Comparison of ENCODE assay signal across 8 cellular contexts in genomic region chr1:235648954-235649721, GRCh38. TPM values are rescaled to one million over a fixed set of nuclear protein-coding genes. Genes with fewer than 3 reads are reported as not detected.
DNase-seq lines count a peak whose midpoint lies in the region; ATAC-seq, FAIRE-seq and TF ChIP-seq lines count a peak whose summit lies in the region.

No MANE protein-coding gene starts in this region.

- H3K79me2 ChIP-seq in K562 (ENCODE audit: control insufficient read depth, insufficient read depth, low read length), result no peaks in the 10 kb centered on the region

- DNase-seq in activated CD4-positive, CD25-positive, alpha-beta regulatory T cell treated with anti-CD3 and anti-CD28 coated beads, Interleukin-2, amount 50 U/mL, for 16 hours (ENCODE audit: low read depth, low spot score), result peak; percentile 7
- no peak for DNase-seq in activated CD4-positive, CD25-positive, alpha-beta regulatory T cell (lab: John Stamatoyannopoulos, UW)
- DNase-seq in HL-60 (ENCODE audit: low read depth in 1 of 2, low spot score in 1 of 2) (peak in 1 of 2 experiments; percentile 68), K562 (ENCODE audit: extremely low read depth in 1 of 4, low spot score in 3 of 4) (no peak), small intestine (peak; percentile 66), NCI-H226 (no peak)
- DNase-seq in T-helper 2 cell treated with Interferon-gamma antibody and Interleukin-4, amounts not matched to agents 5 μg/mL and 100 μg/mL, for 36 hours (ENCODE audit: low spot score), result peak; percentile 70

- CTCF ChIA-PET in K562 (lab: Yijun Ruan, JAX; ENCODE audit: low intra/inter-chr PET ratio), result no interaction called here

- H3K27me3 ChIP-seq in HL-60 (ENCODE audit: insufficient read depth, poor library complexity, severe bottlenecking) (peaks cover 47% of the 10 kb centered on the region), K562 (ENCODE audit: control insufficient read depth in 2 of 2, insufficient read depth in 2 of 2, low read length in 2 of 2) (peaks cover 18 to 47% of the 10 kb centered on the region in 2 experiments), iPS-18a (ENCODE audit: control insufficient read depth, insufficient read depth, low read length) (peaks cover 29% of the 10 kb centered on the region), small intestine (ENCODE audit: control insufficient read depth in 2 of 2, insufficient read depth in 2 of 2, low read length in 2 of 2) (peaks cover 0 to 9% of the 10 kb centered on the region in 2 donors)

- H3K27me3 Mint-ChIP-seq in T-helper 2 cell treated with Interferon-gamma antibody and Interleukin-4, amounts not matched to agents 5 μg/mL and 100 μg/mL, for 36 hours (ENCODE audit: low read depth), result peaks cover 69% of the 10 kb centered on the region

- peak overlapping the region; percentile 49 for H3K27ac Mint-ChIP-seq in T-helper 2 cell treated with Interferon-gamma antibody and Interleukin-4, amounts not matched to agents 5 μg/mL and 100 μg/mL, for 36 hours

- TF ChIP-seq CTCF in HL-60 (IDR thresholded peaks at IDR 0.05; ENCODE audit: insufficient read depth, low read length) (no peak), K562 (IDR thresholded peaks at IDR 0.05 in 2 of 3, conservative IDR thresholded peaks at IDR 0.05 in 1 of 3; ENCODE audit: insufficient read depth in 2 of 3, low read depth in 1 of 3, low read length in 3 of 3) (no peak)

- in situ Hi-C loops in K562 (cut with MboI), result no loop called here

- H3K4me3 ChIP-seq in HL-60 (replicated peaks; ENCODE audit: insufficient read depth, low read length) (peak overlapping the region; percentile 23), K562 (no peak overlapping the region), iPS-18a (ENCODE audit: low read length) (peak overlapping the region; percentile 78), small intestine (ENCODE audit: low read depth in 1 of 2, low read length in 2 of 2) (peak overlapping the region; percentile 28 to 66)

- no peak for TF ChIP-seq EP300 in K562 (IDR thresholded peaks at IDR 0.05; ENCODE audit: low read length)

- no peaks in the 10 kb centered on the region for H3K9me1 ChIP-seq in K562 (ENCODE audit: control insufficient read depth, insufficient read depth, low read length)

- peak overlapping the region; percentile 83 for H3K4me3 Mint-ChIP-seq in T-helper 2 cell treated with Interferon-gamma antibody and Interleukin-4, amounts not matched to agents 5 μg/mL and 100 μg/mL, for 36 hours

- no peak overlapping the region for H2AFZ ChIP-seq in K562 (ENCODE audit: low read depth, low read length)

- no peaks in the 10 kb centered on the region for H3K9me3 Mint-ChIP-seq in T-helper 2 cell treated with Interferon-gamma antibody and Interleukin-4, amounts not matched to agents 5 μg/mL and 100 μg/mL, for 36 hours

- H3K9me3 ChIP-seq in K562 (replicated peaks; ENCODE audit: control insufficient read depth, insufficient read depth, low read depth, low read length) (no peaks in the 10 kb centered on the region), iPS-18a (ENCODE audit: control insufficient read depth, low read depth, low read length) (no peaks in the 10 kb centered on the region), small intestine (ENCODE audit: control insufficient read depth, low read depth) (no peaks in the 10 kb centered on the region)

- no peak for TF ChIP-seq POLR2A in K562 (conservative IDR thresholded peaks at IDR 0.05)

- H4K20me1 ChIP-seq in K562 (replicated peaks; ENCODE audit: control insufficient read depth, insufficient read depth, low read length), result no peaks in the 10 kb centered on the region

- peaks cover 9% of the 10 kb centered on the region for H3K4me1 Mint-ChIP-seq in T-helper 2 cell treated with Interferon-gamma antibody and Interleukin-4, amounts not matched to agents 5 μg/mL and 100 μg/mL, for 36 hours (ENCODE audit: low read depth)

- H3K36me3 Mint-ChIP-seq in T-helper 2 cell treated with Interferon-gamma antibody and Interleukin-4, amounts not matched to agents 5 μg/mL and 100 μg/mL, for 36 hours (ENCODE audit: low read depth), result peaks cover 2% of the 10 kb centered on the region

- H3K9ac ChIP-seq in K562 (ENCODE audit: insufficient read depth in 1 of 2, low read depth in 2 of 2, low read length in 2 of 2) (no peak overlapping the region), iPS-18a (ENCODE audit: low read length) (peak overlapping the region; percentile 65)

- H3K4me2 ChIP-seq in K562 (ENCODE audit: insufficient read depth, low read length), result no peak overlapping the region

- H3K27ac ChIP-seq in HL-60 (replicated peaks) (no peak overlapping the region), K562 (ENCODE audit: extremely low read depth, low read depth, low read length) (no peak overlapping the region), iPS-18a (ENCODE audit: low read length) (no peak overlapping the region), small intestine (ENCODE audit: low read depth in 1 of 2, low read length in 1 of 2) (peak overlapping the region; percentile 12 to 28)

- FAIRE-seq in K562 (lab: Jason Lieb, UNC), result no peak
- no peak for FAIRE-seq in small intestine (lab: Jason Lieb, UNC)

- no peak for TF ChIP-seq RAD21 in K562 (CRISPR knock-in tag; conservative IDR thresholded peaks at IDR 0.05 in 1 of 2, IDR thresholded peaks at IDR 0.05 in 1 of 2)

- no TSS peak for BruUV-seq in K562 (replicated peaks; lab: Mats Ljungman, UMichigan)

- intact Hi-C loops in K562 (cut with micrococcal nuclease), result no loop called here

- peaks cover 0 to 10% of the 10 kb centered on the region in 2 experiments; a peak in 1 of 5 replicates for H3K4me1 ChIP-seq in K562 (replicated peaks in 1 of 2; ENCODE audit: control insufficient read depth in 2 of 2, insufficient read depth in 2 of 2, low read length in 2 of 2)
- H3K4me1 ChIP-seq in iPS-18a (ENCODE audit: control insufficient read depth, low read depth, low read length), result peaks cover 18% of the 10 kb centered on the region
- peaks cover 3 to 6% of the 10 kb centered on the region in 2 donors for H3K4me1 ChIP-seq in small intestine (ENCODE audit: control insufficient read depth in 2 of 2, insufficient read depth in 1 of 2, low read depth in 1 of 2, low read length in 1 of 2)

- 24% methylated on average over 57 of the region's 74 CpGs for WGBS in K562 (ENCODE audit: insufficient coverage, low coverage, missing lambda C conversion rate)
- WGBS in small intestine, 3 donors, result 1% methylated on average over 64 to 74 of the region's 74 CpGs

- H3K36me3 ChIP-seq in K562 (ENCODE audit: control insufficient read depth, insufficient read depth, low read length) (no peaks in the 10 kb centered on the region), iPS-18a (ENCODE audit: control insufficient read depth, low read depth, low read length) (no peaks in the 10 kb centered on the region), small intestine (ENCODE audit: control insufficient read depth in 2 of 2, insufficient read depth in 2 of 2, low read length in 2 of 2) (no peaks in the 10 kb centered on the region)

- peak; percentile 52; the same call in 2 of the 3 replicates for ATAC-seq in K562

- POLR2A ChIA-PET in K562 (lab: Yijun Ruan, JAX), result no interaction called here

TF ChIP-seq in K562, 482 proteins besides CTCF, POLR2A, EP300 and RAD21 (continues in another document):
- peak; percentile 88 for TF ChIP-seq REST (CRISPR knock-in tag; IDR thresholded peaks at IDR 0.05; ENCODE audit: low read depth)
- peak; percentile 71; the same call in 1 of the 2 replicates for TF ChIP-seq EHMT2 (IDR thresholded peaks at IDR 0.05)
- no peak for TF ChIP-seq ADNP (tag; IDR thresholded peaks at IDR 0.05)
- peak; percentile 76 for TF ChIP-seq MIER1 (IDR thresholded peaks at IDR 0.05; ENCODE audit: low read depth)

RNA-seq across cellular contexts. Expression of gene GNG4, which starts 0.4 kb away (rescaled TPM):
- 0.16 TPM in 1 of 2 replicates, not detected in the other for total RNA-seq in K562 (2011; cell fraction: chromatin; rRNA removed; ENCODE audit: low replicate concordance)
- 0.17 TPM in 1 of 2 replicates, not detected in the other for total RNA-seq in K562 (2011; cell fraction: nucleolus; rRNA removed)
- total RNA-seq in K562 (2011; cell fraction: nucleoplasm; rRNA removed), result not detected in 2 replicates
- not detected in 2 replicates for total RNA-seq in K562 (2014; rRNA removed)
- total RNA-seq in K562 (2014; rRNA removed; fragmentation: Illumina TruSeq; extraction: Trizol), result not detected in 2 replicates
- total RNA-seq in K562 (2015; rRNA removed; fragmentation: Illumina TruSeq; extraction: Trizol), result not detected in 2 replicates
- 0.11 and 0.58 TPM in 2 replicates for total RNA-seq in K562 (2021)
- 0.14 and 0.31 TPM in 2 replicates for polyA plus RNA-seq in K562 (2011; rRNA removed)
- 0.13 and 0.72 TPM in 2 replicates for polyA plus RNA-seq in K562 (2011; cell fraction: cytosol; rRNA removed)
- 0.04 TPM in 1 of 2 replicates, not detected in the other for polyA plus RNA-seq in K562 (2011; cell fraction: nucleus; rRNA removed)
- polyA plus RNA-seq in K562 (2012), result 0.13 and 0.21 TPM in 2 replicates
- 0.10 TPM in 1 of 2 replicates, not detected in the other for polyA plus RNA-seq in K562 (2014; fragmentation: Illumina TruSeq; extraction: Trizol)
- polyA plus RNA-seq in K562 (2014; fragmentation: Nextera tagmentation; extraction: Ambion mirVana), result under 1 TPM; 0.06 TPM
- 0.08 TPM in 1 of 2 replicates, not detected in the other for polyA plus RNA-seq in K562 (2014; rRNA removed)
- polyA minus RNA-seq in K562 (2011; rRNA and poly(A)+ RNA removed), result 0.21 TPM in 1 of 2 replicates, not detected in the other
- polyA minus RNA-seq in K562 (2011; cell fraction: cytosol; rRNA and poly(A)+ RNA removed), result 0.27 TPM in 1 of 2 replicates, not detected in the other
- not detected in 2 replicates for polyA minus RNA-seq in K562 (2011; cell fraction: nucleus; rRNA and poly(A)+ RNA removed)
- polyA plus RNA-seq in small intestine, result 1 to 10 TPM; 1.6 to 6.8 (median 3.6) TPM

Comparison
In these comparisons a context has a peak if more than half of its experiments do, and no peak if none do; other contexts are left out.
1. DNase-seq: peak in activated CD4-positive, CD25-positive, alpha-beta regulatory T cell treated with anti-CD3 and anti-CD28 coated beads, Interleukin-2, amount 50 U/mL, for 16 hours (single experiment), T-helper 2 cell treated with Interferon-gamma antibody and Interleukin-4, amounts not matched to agents 5 μg/mL and 100 μg/mL, for 36 hours (single experiment) and small intestine (single experiment); none in activated CD4-positive, CD25-positive, alpha-beta regulatory T cell (0 of 4), K562 (0 of 4) and NCI-H226 (single experiment).
2. H3K27ac ChIP-seq: peak in small intestine (2 of 2); none in HL-60 (single experiment), K562 (single experiment) and iPS-18a (single experiment).